Comparison of ENCODE assay signal across 8 cellular contexts in the genomic region with DNA sequence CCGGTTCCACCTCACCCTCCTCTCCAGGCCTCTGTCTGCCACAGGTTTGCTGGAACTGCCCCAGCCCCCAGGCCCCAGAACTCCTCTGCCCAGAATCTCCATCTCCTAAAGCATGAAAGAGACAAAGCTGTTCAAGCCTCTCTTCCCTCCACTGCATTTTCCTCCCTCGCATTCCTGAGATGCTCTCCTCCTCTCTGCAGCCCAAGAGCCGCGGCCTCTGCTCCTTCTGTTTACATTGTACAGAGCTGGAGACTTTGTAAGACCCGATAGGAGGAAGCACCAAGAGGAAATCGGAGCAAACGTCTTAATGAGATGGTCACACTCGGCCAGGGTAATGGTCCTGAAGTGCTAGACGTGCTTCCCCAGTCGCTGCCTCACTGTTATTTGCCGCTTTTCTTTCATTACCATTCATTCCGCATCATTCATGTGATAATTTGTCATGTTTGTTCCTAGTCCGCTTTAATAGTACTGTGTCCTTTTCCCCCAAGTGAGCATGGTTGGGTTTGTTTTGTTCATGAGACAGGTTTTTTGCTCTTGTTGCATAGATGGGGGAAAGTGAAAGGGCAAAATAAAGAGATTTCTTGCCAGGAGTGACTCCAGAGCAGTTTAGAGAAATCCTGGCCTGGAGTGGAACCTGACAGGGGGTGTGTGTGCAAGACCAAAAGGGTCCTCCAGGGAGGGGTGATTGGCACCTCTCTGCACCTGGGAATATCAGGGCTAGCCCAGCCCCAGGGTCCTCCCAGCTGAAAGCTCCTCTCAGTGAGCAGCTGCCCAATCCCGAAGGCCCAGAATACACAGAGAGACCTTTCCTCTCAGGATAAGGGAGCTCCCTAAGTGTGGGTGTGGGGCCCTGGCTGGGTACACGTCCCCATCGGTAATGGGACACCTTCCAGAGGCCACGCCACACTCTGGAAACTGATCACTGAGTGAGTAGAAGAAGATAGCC. TPM values are rescaled to one million over a fixed set of nuclear protein-coding genes. Genes with fewer than 3 reads are reported as not detected.
DNase-seq lines count a peak whose midpoint lies in the region; ATAC-seq and TF ChIP-seq lines count a peak whose summit lies in the region.

No MANE protein-coding gene starts in this region.

- H3K27me3 ChIP-seq in lower lobe of right lung (ENCODE audit: low read depth) (no peaks in the 10 kb centered on the region), upper lobe of right lung (no peaks in the 10 kb centered on the region)

- intact Hi-C loops in lower lobe of right lung (cut with DNase I): no loop called here
- intact Hi-C loops in upper lobe of right lung (cut with DNase I): no loop called here

- H3K4me1 ChIP-seq in lower lobe of right lung (peaks cover 17% of the 10 kb centered on the region), upper lobe of right lung (no peaks in the 10 kb centered on the region)

- H3K4me3 ChIP-seq in lower lobe of right lung (no peak overlapping the region), upper lobe of right lung (no peak overlapping the region)

- no peak for TF ChIP-seq CTCF in lower lobe of right lung (IDR thresholded peaks at IDR 0.05)
- no peak for TF ChIP-seq CTCF in upper lobe of right lung (IDR thresholded peaks at IDR 0.05)

- H3K27ac ChIP-seq in lower lobe of right lung (no peak overlapping the region), upper lobe of right lung (peak overlapping the region; percentile 8)

- H3K9me3 ChIP-seq in lower lobe of right lung: no peaks in the 10 kb centered on the region
- H3K9me3 ChIP-seq in upper lobe of right lung: no peaks in the 10 kb centered on the region

- peak in 1 of 2 donors; percentile 51 for ATAC-seq in lower lobe of right lung
- ATAC-seq in upper lobe of right lung: peak; percentile 46
- no peak for ATAC-seq in GM18870 (IDR thresholded peaks at IDR 0.05; ENCODE audit: unreplicated experiment)

- H3K36me3 ChIP-seq in lower lobe of right lung: no peaks in the 10 kb centered on the region
- H3K36me3 ChIP-seq in upper lobe of right lung: no peaks in the 10 kb centered on the region

- DNase-seq in NCI-H748 (lab: John Stamatoyannopoulos, UW; ENCODE audit: unreplicated experiment) (peak; percentile 32), NCI-H748 treated with DMSO at 0.1 percent for 48 hours (lab: John Stamatoyannopoulos, UW) (no peak), ecto neural progenitor cell (ENCODE audit: low spot score) (peak; percentile 73), lower lobe of right lung (peak; percentile 31), upper lobe of right lung (peak; percentile 58), activated gamma-delta T cell treated with Interleukin-2 at 50 U/mL for 16 hours (no peak), inferior parietal cortex (ENCODE audit: extremely low spot score) (no peak)

RNA-seq across cellular contexts. Expression of a gene that starts 44.9 kb away (rescaled TPM):
- total RNA-seq in lower lobe of right lung: 102 TPM
- total RNA-seq in upper lobe of right lung: 99.5 TPM

Comparison
In these comparisons a context has a peak if more than half of its experiments do, and no peak if none do; other contexts are left out.
1. DNase-seq: peak in NCI-H748 (single experiment), ecto neural progenitor cell (single experiment), lower lobe of right lung (single experiment) and upper lobe of right lung (single experiment); none in NCI-H748 treated with DMSO at 0.1 percent for 48 hours (single experiment), activated gamma-delta T cell treated with Interleukin-2 at 50 U/mL for 16 hours (single experiment) and inferior parietal cortex (single experiment).